Comparison of ENCODE assay signal across 31 cellular contexts in genomic region chr12:93104535-93104934, GRCh38.
"Had no signal": no experiment of that assay in that cellular context is flagged by ENCODE, and none has a peak within 500 bp of the region (broad histone marks: within the 10 kb centered on the region; RNA-seq: fewer than 3 reads in every experiment).

No MANE protein-coding gene starts in this region.

- H3K4me1 Mint-ChIP-seq: naive thymus-derived CD8-positive, alpha-beta T cell had no signal

- ATAC-seq: naive thymus-derived CD8-positive, alpha-beta T cell; natural killer cell treated with Interleukin-12 subunit alpha and Interleukin-12 subunit beta and Interleukin-15 and Interleukin-18, amount 100 ng/mL, for 72 hours; psoas muscle; right cardiac atrium; right lobe of liver; stimulated activated memory B cell treated with anti-CD40 and anti-IgM and Interleukin-4, amounts not matched to agents 10 μg/mL and 1 μg/mL and 100 μg/mL, for 72 hours; stimulated activated naive CD8-positive, alpha-beta T cell treated with anti-CD3 and anti-CD28 coated beads, Interleukin-15, amount 100 ng/mL, for 72 hours; stimulated activated naive CD8-positive, alpha-beta T cell treated with anti-CD3 and anti-CD28 coated beads, Interleukin-15, Interleukin-2, amounts not matched to agents 100 U/mL and 50 U/mL, for 24 hours; upper lobe of right lung had no signal

- H3K27me3 ChIP-seq: neural progenitor cell, ovary, right lobe of liver, sigmoid colon, suprapubic skin, testis, tibial artery, transverse colon, upper lobe of right lung, uterus had no signal

- H2AFZ ChIP-seq: neural progenitor cell, parathyroid adenoma had no signal

- H3K4me2 ChIP-seq: neural progenitor cell had no signal

- H3K4me3 ChIP-seq: neural progenitor cell, ovary, psoas muscle, right lobe of liver, sigmoid colon, suprapubic skin, testis, tibial artery, transverse colon, upper lobe of right lung, uterus had no signal

- H3K36me3 ChIP-seq: neural progenitor cell, ovary, right lobe of liver, sigmoid colon, suprapubic skin, tibial artery, transverse colon, upper lobe of right lung, uterus had no signal

- H3K79me2 ChIP-seq: parathyroid adenoma had no signal

- H3K27ac Mint-ChIP-seq: naive thymus-derived CD8-positive, alpha-beta T cell; natural killer cell treated with Interleukin-12 subunit alpha and Interleukin-12 subunit beta and Interleukin-15 and Interleukin-18, amount 100 ng/mL, for 72 hours; nephron progenitor cell; neural progenitor cell; progenitor cell of endocrine pancreas; stimulated activated memory B cell treated with anti-CD40 and anti-IgM and Interleukin-4, amounts not matched to agents 10 μg/mL and 1 μg/mL and 100 μg/mL, for 72 hours; type B pancreatic cell had no signal

- H3K9me3 Mint-ChIP-seq: naive thymus-derived CD8-positive, alpha-beta T cell; natural killer cell treated with Interleukin-12 subunit alpha and Interleukin-12 subunit beta and Interleukin-15 and Interleukin-18, amount 100 ng/mL, for 72 hours; nephron progenitor cell; neural progenitor cell; stimulated activated memory B cell treated with anti-CD40 and anti-IgM and Interleukin-4, amounts not matched to agents 10 μg/mL and 1 μg/mL and 100 μg/mL, for 72 hours; stimulated activated naive CD8-positive, alpha-beta T cell treated with anti-CD3 and anti-CD28 coated beads, Interleukin-15, amount 100 ng/mL, for 72 hours; type B pancreatic cell had no signal

- H3K4me3 Mint-ChIP-seq: naive thymus-derived CD8-positive, alpha-beta T cell; natural killer cell treated with Interleukin-12 subunit alpha and Interleukin-12 subunit beta and Interleukin-15 and Interleukin-18, amount 100 ng/mL, for 72 hours; nephron progenitor cell; stimulated activated memory B cell treated with anti-CD40 and anti-IgM and Interleukin-4, amounts not matched to agents 10 μg/mL and 1 μg/mL and 100 μg/mL, for 72 hours; stimulated activated naive CD8-positive, alpha-beta T cell treated with anti-CD3 and anti-CD28 coated beads, Interleukin-15, amount 100 ng/mL, for 72 hours; type B pancreatic cell had no signal

- H3K9ac ChIP-seq: neural progenitor cell, parathyroid adenoma had no signal

- DNase-seq: naive thymus-derived CD8-positive, alpha-beta T cell; nephron progenitor cell; occipital lobe; ovary; posterior cingulate gyrus; psoas muscle; right cardiac atrium; right lobe of liver; sigmoid colon; small intestine; stimulated activated CD4-positive, alpha-beta T cell treated with anti-CD3 and anti-CD28 coated beads, Interleukin-15, amount 100 ng/mL, for 24 hours; stimulated activated CD4-positive, alpha-beta T cell treated with anti-CD3 and anti-CD28 coated beads, Interleukin-2, amount 100 ng/mL, for 24 hours; stimulated activated CD4-positive, alpha-beta T cell treated with anti-CD3 and anti-CD28 coated beads, Interleukin-2, amount 100 ng/mL, for 48 hours; stimulated activated CD4-positive, alpha-beta T cell treated with anti-CD3 and anti-CD28 coated beads, Interleukin-4, amount 100 ng/mL, for 4 hours; stimulated activated CD8-positive, alpha-beta memory T cell treated with anti-CD3 and anti-CD28 coated beads, Interleukin-4, amount 100 ng/mL, for 48 hours; stimulated activated naive CD4-positive, alpha-beta T cell; stimulated activated naive CD8-positive, alpha-beta T cell treated with anti-CD3 and anti-CD28 coated beads, Interleukin-15, amount 100 ng/mL, for 72 hours; stimulated activated naive CD8-positive, alpha-beta T cell treated with anti-CD3 and anti-CD28 coated beads, Interleukin-15, Interleukin-2, amounts not matched to agents 100 U/mL and 50 U/mL, for 24 hours; substantia nigra; testis; tibial artery; transverse colon; upper lobe of right lung; uterus had no signal

- H3K27ac ChIP-seq: neural progenitor cell, ovary, parathyroid adenoma, psoas muscle, right lobe of liver, suprapubic skin, testis, tibial artery, transverse colon, upper lobe of right lung, uterus had no signal

- H3K9me3 ChIP-seq: ovary, psoas muscle, right lobe of liver, sigmoid colon, suprapubic skin, testis, tibial artery, transverse colon, upper lobe of right lung, uterus had no signal

- H3K4me1 ChIP-seq: uterus had no signal

- H3K36me3 Mint-ChIP-seq: naive thymus-derived CD8-positive, alpha-beta T cell; natural killer cell treated with Interleukin-12 subunit alpha and Interleukin-12 subunit beta and Interleukin-15 and Interleukin-18, amount 100 ng/mL, for 72 hours; neural progenitor cell; stimulated activated memory B cell treated with anti-CD40 and anti-IgM and Interleukin-4, amounts not matched to agents 10 μg/mL and 1 μg/mL and 100 μg/mL, for 72 hours; type B pancreatic cell had no signal

- H3K27me3 Mint-ChIP-seq: naive thymus-derived CD8-positive, alpha-beta T cell; progenitor cell of endocrine pancreas; stimulated activated memory B cell treated with anti-CD40 and anti-IgM and Interleukin-4, amounts not matched to agents 10 μg/mL and 1 μg/mL and 100 μg/mL, for 72 hours; stimulated activated naive CD8-positive, alpha-beta T cell treated with anti-CD3 and anti-CD28 coated beads, Interleukin-15, amount 100 ng/mL, for 72 hours; type B pancreatic cell had no signal

- FAIRE-seq: small intestine had no signal
